In the genomic region with DNA sequence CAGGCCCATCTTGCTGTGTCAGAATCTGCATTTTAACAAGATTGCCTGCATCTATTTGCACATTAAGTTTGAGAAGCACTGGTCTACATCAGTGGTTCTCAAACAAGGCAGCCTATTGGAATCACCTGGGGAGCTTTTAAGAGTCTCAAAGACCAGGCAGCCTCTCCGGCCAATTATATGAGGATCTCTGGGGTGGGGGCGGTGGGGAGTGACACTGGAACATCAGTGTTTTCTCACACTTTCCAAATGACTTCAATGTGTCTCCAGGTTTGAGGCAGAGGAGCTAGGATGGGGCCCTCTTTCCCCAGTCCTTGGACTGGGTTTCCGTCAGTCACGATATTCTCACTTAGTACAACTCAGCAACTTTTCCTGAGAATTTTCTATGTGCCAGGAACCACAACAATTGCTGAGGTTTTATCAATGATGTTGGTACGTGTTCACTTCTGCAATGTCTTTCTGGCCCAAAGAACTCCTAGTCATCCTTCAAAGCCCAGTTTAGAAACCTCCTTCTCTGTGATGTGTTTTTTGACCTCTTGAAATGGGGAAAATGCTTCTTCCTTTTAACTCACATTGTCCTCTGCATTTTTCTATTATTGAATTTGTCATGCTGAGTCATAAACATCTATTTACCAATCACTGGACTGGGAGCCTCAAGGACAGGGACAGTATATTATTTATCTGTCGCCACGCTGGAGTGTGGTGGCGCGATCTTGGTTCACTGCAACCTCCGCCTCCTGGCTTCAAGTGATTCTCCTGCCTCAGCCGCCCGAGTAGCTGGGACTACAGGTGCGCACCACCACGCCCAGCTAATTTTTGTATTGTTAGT, we compare ENCODE assay signal across 1 cellular context.
TF ChIP-seq lines count a peak whose summit lies in the region.

No MANE protein-coding gene starts in this region.

TF ChIP-seq in GM23338, 12 proteins besides CTCF, POLR2A, EP300 and RAD21 (continued from another document):
- TF ChIP-seq ZNF462 (CRISPR knock-in tag; IDR thresholded peaks at IDR 0.05), result no peak
